In the genomic region with DNA sequence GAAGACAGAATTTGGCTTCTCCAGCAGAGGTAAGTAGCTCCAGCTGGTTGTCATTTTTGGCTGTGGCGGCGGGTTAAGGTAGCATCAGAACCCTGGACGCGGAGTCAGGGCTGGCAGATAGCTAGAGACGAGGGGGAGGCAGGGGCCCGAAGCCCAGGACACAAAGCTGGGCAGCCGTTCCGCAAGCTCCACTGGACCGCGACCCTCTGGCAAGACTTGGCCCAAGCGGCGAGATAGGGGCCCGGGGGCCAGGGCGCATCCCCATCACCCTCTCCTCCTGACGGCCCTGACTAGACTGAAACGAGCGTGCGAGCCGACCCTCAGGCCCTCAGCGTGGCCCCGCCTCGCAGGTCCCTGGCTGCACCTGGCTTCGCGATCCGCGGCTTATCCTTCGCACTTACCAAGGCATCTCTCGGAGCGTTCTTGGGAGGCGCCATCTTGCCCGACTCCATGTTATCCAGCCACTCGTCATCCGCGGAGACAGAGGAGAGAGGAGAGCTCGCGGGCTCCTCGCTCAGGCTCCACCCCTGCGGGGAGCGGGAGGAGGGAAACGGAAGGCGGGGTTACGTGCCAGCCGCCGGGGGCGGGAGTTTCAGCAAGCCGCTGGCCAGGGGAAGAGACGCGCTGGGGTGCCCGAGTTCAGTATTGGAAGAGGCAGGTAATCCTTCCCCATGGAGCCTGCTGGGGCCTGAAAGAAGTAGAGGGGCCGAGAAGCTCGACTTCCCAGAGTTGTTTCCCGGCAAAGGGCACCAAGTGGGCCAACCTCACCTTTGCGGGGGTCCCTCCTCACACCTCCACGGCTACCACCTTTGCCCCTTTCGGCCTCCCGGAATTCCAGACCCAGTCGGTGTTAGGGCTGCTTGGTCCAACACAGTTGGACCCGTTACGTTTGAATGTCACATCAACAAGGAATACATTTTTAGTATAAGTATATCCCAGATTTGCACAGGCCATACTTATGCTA, we compare ENCODE assay signal across 7 cellular contexts. TPM values are rescaled to one million over a fixed set of nuclear protein-coding genes. Genes with fewer than 3 reads are reported as not detected.
A peak's percentile ranks its signal among the peaks of the same experiment; 100 is the strongest.
DNase-seq lines count a peak whose midpoint lies in the region; ATAC-seq and TF ChIP-seq lines count a peak whose summit lies in the region.

A gene with protein sequence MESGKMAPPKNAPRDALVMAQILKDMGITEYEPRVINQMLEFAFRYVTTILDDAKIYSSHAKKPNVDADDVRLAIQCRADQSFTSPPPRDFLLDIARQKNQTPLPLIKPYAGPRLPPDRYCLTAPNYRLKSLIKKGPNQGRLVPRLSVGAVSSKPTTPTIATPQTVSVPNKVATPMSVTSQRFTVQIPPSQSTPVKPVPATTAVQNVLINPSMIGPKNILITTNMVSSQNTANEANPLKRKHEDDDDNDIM (minus strand): TSS at position 491 of the 964 bp plus-strand sequence. CDS start 39 bp downstream, at position 452.

- DNase-seq in NCI-H1930 (lab: John Stamatoyannopoulos, UW) (peak; percentile 13 to 51), T1000 (lab: John Stamatoyannopoulos, UW) (peak; percentile 58), astrocyte of the spinal cord (ENCODE audit: low read depth, low spot score) (peak; percentile 80), hypothalamus (lab: John Stamatoyannopoulos, UW) (peak; percentile 2 to 84 (median 63)), sciatic nerve (ENCODE audit: low spot score) (peak; percentile 91)

- peak within 1 kb of the TSS; percentile 75 for H3K4me3 ChIP-seq in astrocyte of the spinal cord (ENCODE audit: low read depth, low read length)

- ATAC-seq in GM18505 (IDR thresholded peaks at IDR 0.05; ENCODE audit: unreplicated experiment) = peak; percentile 94
- peak; percentile 70 for ATAC-seq in HG02970 (IDR thresholded peaks at IDR 0.05; ENCODE audit: low FRiP score, unreplicated experiment)
- peak; percentile 99 for ATAC-seq in sciatic nerve

- in situ Hi-C loops in astrocyte of the spinal cord (cut with HindIII; ENCODE audit: low sequenced_read_pairs) = no loop called here

- no peak for TF ChIP-seq CTCF in astrocyte of the spinal cord (IDR thresholded peaks at IDR 0.05; ENCODE audit: low read depth, low read length)

- TF ChIP-seq POLR2A in GM18505 (IDR thresholded peaks at IDR 0.05; ENCODE audit: borderline replicate concordance, extremely low read depth, insufficient read depth, insufficient read length) = peak; percentile 71

- intact Hi-C loops in sciatic nerve (cut with DNase I) = no loop called here

RNA-seq across cellular contexts. Expression of the gene that starts here (rescaled TPM):
- total RNA-seq in sciatic nerve = 20.3 TPM

Comparison
In these comparisons a context has a peak if more than half of its experiments do, and no peak if none do; other contexts are left out.
1. Peak in every context shown above with its lines: DNase-seq, ATAC-seq and H3K4me3 ChIP-seq.
2. DNase-seq: peak in every context shown above with its lines; median percentile 91 in sciatic nerve; 80 in astrocyte of the spinal cord; 63 in hypothalamus; 58 in T1000; 32 in NCI-H1930.